In the genomic region with DNA sequence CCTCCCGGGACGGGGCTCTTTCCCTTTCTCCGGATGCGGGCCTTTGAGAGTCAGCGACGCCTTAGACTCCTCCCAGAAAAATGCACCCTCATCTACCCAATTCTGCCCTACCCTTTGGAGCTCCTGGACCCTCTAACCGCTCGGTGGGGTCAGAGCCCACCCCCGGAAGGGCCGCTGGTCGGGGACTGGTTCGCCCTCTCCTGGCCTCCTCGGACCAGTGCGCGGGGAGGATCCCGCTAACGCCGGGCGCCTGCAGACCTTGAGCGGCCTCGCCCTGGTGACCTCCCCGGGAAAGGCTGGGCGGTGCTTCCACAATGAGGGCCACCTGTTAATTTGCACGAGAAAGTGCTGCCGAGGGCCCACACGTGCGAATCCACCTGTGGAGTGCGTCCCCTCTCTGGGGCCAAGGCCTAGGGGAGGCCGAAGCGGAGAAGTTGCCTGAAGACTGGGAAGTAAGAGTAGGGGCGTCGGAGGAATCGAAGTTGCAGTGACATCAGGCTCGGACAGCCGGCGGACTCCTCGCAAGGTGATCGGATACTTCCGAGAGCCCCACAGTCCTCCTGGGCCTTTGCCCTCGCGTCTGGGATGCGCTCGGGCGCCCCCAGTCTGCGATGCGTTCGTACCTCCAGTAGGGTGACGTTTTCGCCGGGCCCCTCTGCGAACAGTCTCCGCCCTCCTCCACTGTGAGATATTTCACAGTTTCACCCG, we compare ENCODE assay signal across 8 cellular contexts.
DNase-seq lines count a peak whose midpoint lies in the region; ATAC-seq and TF ChIP-seq lines count a peak whose summit lies in the region.

No MANE protein-coding gene starts in this region.

- no peaks in the 10 kb centered on the region for H3K9me3 Mint-ChIP-seq in activated naive CD4-positive, alpha-beta T cell treated with anti-CD3 and anti-CD28 coated beads for 36 hours

- ATAC-seq in GM21619 (IDR thresholded peaks at IDR 0.05; ENCODE audit: unreplicated experiment), result peak; percentile 89

- TF ChIP-seq POLR2A in Raji (IDR thresholded peaks at IDR 0.05; ENCODE audit: insufficient read depth, low read depth, low read length), result peak; percentile 70

- H3K4me1 Mint-ChIP-seq in activated naive CD4-positive, alpha-beta T cell treated with anti-CD3 and anti-CD28 coated beads for 36 hours (ENCODE audit: low read depth), result peaks cover 36% of the 10 kb centered on the region

- no peaks in the 10 kb centered on the region for H3K36me3 Mint-ChIP-seq in activated naive CD4-positive, alpha-beta T cell treated with anti-CD3 and anti-CD28 coated beads for 36 hours (ENCODE audit: low read depth)

- peak overlapping the region; percentile 85 for H3K4me3 Mint-ChIP-seq in activated naive CD4-positive, alpha-beta T cell treated with anti-CD3 and anti-CD28 coated beads for 36 hours

- H3K27me3 Mint-ChIP-seq in activated naive CD4-positive, alpha-beta T cell treated with anti-CD3 and anti-CD28 coated beads for 36 hours (ENCODE audit: low read depth), result peaks cover 5% of the 10 kb centered on the region

- CTCF ChIA-PET in activated naive CD4-positive, alpha-beta T cell treated with anti-CD3 and anti-CD28 coated beads for 36 hours (lab: Charles Lee), result interaction anchor here (0.5 to 12.5 kb wide), 34 partner anchors 8 to 1275 kb away, joined by 3 to 281 read pairs (median 4); partner anchors contain the start of genes SESN3 and SRSF8

- intact Hi-C loops in activated naive CD4-positive, alpha-beta T cell treated with anti-CD3 and anti-CD28 coated beads for 36 hours (cut with micrococcal nuclease), result loop anchor here (1.0 to 5.0 kb wide), 13 partner anchors 62 to 1275 kb away; partner anchors contain the start of genes CWC15, ENDOD1, FAM76B and JRKL

- no peak overlapping the region for H3K4me3 ChIP-seq in Jurkat, Clone E6-1 (ENCODE audit: low read length)

- peak; percentile 92 for DNase-seq in DMS79 treated with DMSO at 0.1 percent for 48 hours (lab: John Stamatoyannopoulos, UW)
- peak; percentile 81 for DNase-seq in Jurkat, Clone E6-1 (ENCODE audit: low read depth, low spot score)
- DNase-seq in activated naive CD4-positive, alpha-beta T cell treated with anti-CD3 and anti-CD28 coated beads for 36 hours, result peak; percentile 96
- peak; percentile 94 for DNase-seq in germinal center (ENCODE audit: low spot score)
- peak; percentile 36 to 95 (median 87) for DNase-seq in nucleus accumbens (lab: John Stamatoyannopoulos, UW)
- DNase-seq in superior temporal gyrus (ENCODE audit: extremely low spot score), result peak; percentile 98

- H3K27ac Mint-ChIP-seq in activated naive CD4-positive, alpha-beta T cell treated with anti-CD3 and anti-CD28 coated beads for 36 hours, result peak overlapping the region; percentile 89
